ENCODE assay signal across 8 cellular contexts in the genomic region with DNA sequence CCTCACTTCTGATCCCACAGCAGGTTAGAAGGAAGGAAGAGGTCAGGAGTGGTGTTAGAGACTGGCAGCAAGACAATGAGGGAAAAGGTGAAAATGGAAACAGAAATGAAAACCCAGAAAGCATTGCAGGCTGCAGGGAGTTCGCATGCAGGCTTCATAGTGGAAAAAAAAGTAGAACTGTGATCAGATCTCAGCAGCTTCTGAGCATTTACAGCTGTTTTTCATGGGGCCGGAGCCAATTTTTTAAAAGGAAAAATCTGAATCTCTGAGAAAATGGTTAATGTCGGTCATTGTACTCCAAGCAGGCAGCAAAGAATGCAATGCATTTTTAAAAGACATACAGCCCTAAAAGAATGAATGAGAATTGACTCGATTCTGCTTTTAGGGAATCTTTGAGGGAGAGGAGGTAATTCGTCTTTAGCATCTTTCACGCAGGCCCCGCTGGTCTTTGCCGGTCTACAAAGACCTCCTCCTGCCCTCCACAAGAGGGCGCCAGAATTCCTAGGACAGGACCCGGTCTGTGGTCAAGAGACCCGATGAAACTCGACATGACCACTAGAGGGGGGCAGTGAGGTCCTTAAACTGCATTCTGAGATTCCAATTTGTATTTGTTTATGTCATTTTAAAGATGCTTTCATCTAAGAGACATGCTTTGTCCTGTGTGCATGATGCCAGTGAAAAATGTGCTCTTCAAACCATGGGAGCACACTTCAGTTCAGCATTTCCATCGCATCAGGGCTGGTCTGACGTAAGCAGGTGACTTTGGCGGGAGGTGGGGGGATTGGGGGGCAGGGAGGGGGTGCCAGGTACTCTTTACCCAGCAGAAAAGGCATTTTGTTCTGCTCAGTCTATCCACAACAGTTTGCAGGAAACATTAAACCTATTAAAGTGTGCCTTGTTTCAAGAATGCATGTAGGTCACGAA. TPM values are rescaled to one million over a fixed set of nuclear protein-coding genes. Genes with fewer than 3 reads are reported as not detected.
DNase-seq lines count a peak whose midpoint lies in the region; ATAC-seq and TF ChIP-seq lines count a peak whose summit lies in the region.

No MANE protein-coding gene starts in this region.

- peak; percentile 92 for ATAC-seq in GM21381 (IDR thresholded peaks at IDR 0.05; ENCODE audit: unreplicated experiment)
- peak; percentile 98 for ATAC-seq in activated CD8-positive, alpha-beta memory T cell treated with anti-CD3 and anti-CD28 coated beads, Interleukin-2, amount 10 ng/mL, durations not matched to agents 7 days and 5 days

- H3K4me1 Mint-ChIP-seq in Calu3 (ENCODE audit: low read depth, unreplicated experiment): peaks cover 8% of the 10 kb centered on the region
- H3K4me1 Mint-ChIP-seq in activated CD8-positive, alpha-beta memory T cell treated with anti-CD3 and anti-CD28 coated beads, Interleukin-2, amount 10 ng/mL, durations not matched to agents 7 days and 5 days: no peaks in the 10 kb centered on the region

- BruUV-seq in Calu3 (replicated peaks; lab: Mats Ljungman, UMichigan): no TSS peak

- no peak overlapping the region for H3K4me3 Mint-ChIP-seq in Calu3 (ENCODE audit: low read depth, unreplicated experiment)
- H3K4me3 Mint-ChIP-seq in activated CD8-positive, alpha-beta memory T cell treated with anti-CD3 and anti-CD28 coated beads, Interleukin-2, amount 10 ng/mL, durations not matched to agents 7 days and 5 days: no peak overlapping the region

- H3K27ac Mint-ChIP-seq in Calu3 (ENCODE audit: unreplicated experiment): no peak overlapping the region
- no peak overlapping the region for H3K27ac Mint-ChIP-seq in activated CD8-positive, alpha-beta memory T cell treated with anti-CD3 and anti-CD28 coated beads, Interleukin-2, amount 10 ng/mL, durations not matched to agents 7 days and 5 days

- CTCF ChIA-PET in Calu3 (lab: Charles Lee): interaction anchor here (0.7 kb wide), 1 partner anchor 167 kb away, joined by 5 read pairs; no protein-coding TSS in a partner anchor
- CTCF ChIA-PET in activated CD8-positive, alpha-beta memory T cell treated with anti-CD3 and anti-CD28 coated beads, Interleukin-2, amount 10 ng/mL, durations not matched to agents 7 days and 5 days (lab: Charles Lee): interaction anchor here (0.7 to 2.5 kb wide), 9 partner anchors 10 to 435 kb away, joined by 3 to 9 read pairs (median 5); no protein-coding TSS in a partner anchor

- DNase-seq in Calu3: peak; percentile 84
- DNase-seq in HT1080 (ENCODE audit: low read depth): peak; percentile 55
- DNase-seq in NOMO-1 treated with DMSO at 0.1 percent for 48 hours (lab: John Stamatoyannopoulos, UW; ENCODE audit: unreplicated experiment): peak; percentile 47
- peak; percentile 88 for DNase-seq in activated CD8-positive, alpha-beta memory T cell treated with anti-CD3 and anti-CD28 coated beads, Interleukin-2, amount 10 ng/mL, durations not matched to agents 7 days and 5 days
- peak; percentile 76 for DNase-seq in epidermal melanocyte (ENCODE audit: insufficient read length, low spot score)
- peak; percentile 85 for DNase-seq in myocyte (ENCODE audit: low read depth)
- peak; percentile 50 to 55 for DNase-seq in stimulated activated CD8-positive, alpha-beta memory T cell treated with anti-CD3 and anti-CD28 coated beads, Interleukin-7, amount 100 ng/mL, for 1 hour (ENCODE audit: low read depth in 2 of 2)

- TF ChIP-seq CTCF in Calu3 (IDR thresholded peaks at IDR 0.05; ENCODE audit: unreplicated experiment): peak; percentile 88

- peaks cover 19% of the 10 kb centered on the region for H3K27me3 Mint-ChIP-seq in Calu3 (ENCODE audit: unreplicated experiment)
- H3K27me3 Mint-ChIP-seq in activated CD8-positive, alpha-beta memory T cell treated with anti-CD3 and anti-CD28 coated beads, Interleukin-2, amount 10 ng/mL, durations not matched to agents 7 days and 5 days: peaks cover 15% of the 10 kb centered on the region

- intact Hi-C loops in Calu3 (cut with micrococcal nuclease; ENCODE audit: unreplicated experiment): loop anchor here (1.0 to 10.0 kb wide), 3 partner anchors 102 to 415 kb away; no protein-coding TSS in a partner anchor

- H3K36me3 Mint-ChIP-seq in Calu3 (ENCODE audit: insufficient read depth, unreplicated experiment): no peaks in the 10 kb centered on the region
- H3K36me3 Mint-ChIP-seq in activated CD8-positive, alpha-beta memory T cell treated with anti-CD3 and anti-CD28 coated beads, Interleukin-2, amount 10 ng/mL, durations not matched to agents 7 days and 5 days: no peaks in the 10 kb centered on the region

- peaks cover 3% of the 10 kb centered on the region for H3K9me3 Mint-ChIP-seq in Calu3 (ENCODE audit: low read depth, unreplicated experiment)
- H3K9me3 Mint-ChIP-seq in activated CD8-positive, alpha-beta memory T cell treated with anti-CD3 and anti-CD28 coated beads, Interleukin-2, amount 10 ng/mL, durations not matched to agents 7 days and 5 days (ENCODE audit: low read depth): no peaks in the 10 kb centered on the region

RNA-seq across cellular contexts. Expression of a gene that starts 43.7 kb away (rescaled TPM):
- total RNA-seq in Calu3 (2022) (not detected in 2 replicates), myocyte (not detected in 2 replicates)
- total RNA-seq in HT1080 (2014; rRNA removed; shearing (Covaris generic)): not detected in 2 replicates
- polyA plus RNA-seq in HT1080 (2015; cell fraction: cytosol; rRNA removed): not detected in 2 replicates
- not detected in 2 replicates for polyA plus RNA-seq in HT1080 (2015; cell fraction: nucleus; rRNA removed)
- total RNA-seq in activated CD8-positive, alpha-beta memory T cell treated with anti-CD3 and anti-CD28 coated beads, Interleukin-2, amount 10 ng/mL, durations not matched to agents 7 days and 5 days: not detected
- polyA plus RNA-seq in myocyte (2012): not detected

Comparison
In these comparisons a context has a peak if more than half of its experiments do, and no peak if none do; other contexts are left out.
1. Peak in every context shown above with its lines: DNase-seq and ATAC-seq.